Comparison of ENCODE assay signal across 20 cellular contexts in genomic region chr9:92712767-92713166, GRCh38. TPM values are rescaled to one million over a fixed set of nuclear protein-coding genes. Genes with fewer than 3 reads are reported as not detected.
DNase-seq lines count a peak whose midpoint lies in the region; ATAC-seq and TF ChIP-seq lines count a peak whose summit lies in the region.
"Had no signal": no experiment of that assay in that cellular context is flagged by ENCODE, and none has a peak within 500 bp of the region (broad histone marks: within the 10 kb centered on the region; RNA-seq: fewer than 3 reads in every experiment).

No MANE protein-coding gene starts in this region.

- TF ChIP-seq CTCF in CD4-positive, alpha-beta T cell (IDR thresholded peaks at IDR 0.05): no peak

- ATAC-seq in CD4-positive, alpha-beta T cell (ENCODE audit: poor library complexity): no peak
- no peak for ATAC-seq in activated CD8-positive, alpha-beta T cell treated with anti-CD3 and anti-CD28 coated beads, Interleukin-2, amount 10 ng/mL, durations not matched to agents 7 days and 5 days
- no peak for ATAC-seq in naive thymus-derived CD4-positive, alpha-beta T cell
- no peak for ATAC-seq in GM18498 (IDR thresholded peaks at IDR 0.05; ENCODE audit: unreplicated experiment)
- ATAC-seq: right lobe of liver, SK-N-SH treated with all-trans-retinoic acid at 6 μM for 48 hours had no signal

- H3K27me3 Mint-ChIP-seq in CD4-positive, alpha-beta T cell: no peaks in the 10 kb centered on the region
- no peaks in the 10 kb centered on the region for H3K27me3 Mint-ChIP-seq in activated CD8-positive, alpha-beta T cell treated with anti-CD3 and anti-CD28 coated beads, Interleukin-2, amount 10 ng/mL, durations not matched to agents 7 days and 5 days (ENCODE audit: low read depth)
- H3K27me3 Mint-ChIP-seq in naive thymus-derived CD4-positive, alpha-beta T cell: no peaks in the 10 kb centered on the region

- POLR2A ChIA-PET in CD4-positive, alpha-beta T cell (lab: Charles Lee): interaction anchor here (1.2 to 2.1 kb wide), 2 partner anchors 43 to 51 kb away, joined by 3 to 10 read pairs; partner anchors contain the start of genes BICD2 and IPPK
- POLR2A ChIA-PET in activated CD8-positive, alpha-beta T cell treated with anti-CD3 and anti-CD28 coated beads, Interleukin-2, amount 10 ng/mL, durations not matched to agents 7 days and 5 days (lab: Charles Lee): interaction anchor here (0.7 kb wide), 1 partner anchor 251 kb away, joined by 3 read pairs; no protein-coding TSS in a partner anchor
- POLR2A ChIA-PET in naive thymus-derived CD4-positive, alpha-beta T cell (lab: Charles Lee): interaction anchor here (1.1 to 1.8 kb wide), 2 partner anchors 43 to 51 kb away, joined by 4 to 6 read pairs; partner anchors contain the start of gene IPPK

- DNase-seq in AG08396 (ENCODE audit: low spot score) (peak; percentile 4), DMS153 treated with DMSO at 0.1 percent for 48 hours (lab: John Stamatoyannopoulos, UW; ENCODE audit: unreplicated experiment) (no peak), SJCRH30 (no peak)
- no peak for DNase-seq in CD4-positive, alpha-beta T cell
- peak; percentile 12 for DNase-seq in activated CD8-positive, alpha-beta T cell treated with anti-CD3 and anti-CD28 coated beads, Interleukin-2, amount 10 ng/mL, durations not matched to agents 7 days and 5 days
- no peak for DNase-seq in naive thymus-derived CD4-positive, alpha-beta T cell
- DNase-seq: activated CD4-positive, alpha-beta T cell treated with anti-CD3 and anti-CD28 coated beads, Interleukin-2, amount 50 U/mL, for 4 hours; amniotic stem cell; effector CD4-positive, alpha-beta T cell; EL; kidney; MV-4-11; NCI-H446 treated with DMSO at 0.1 percent for 48 hours; OCI-M1; right lobe of liver; stimulated activated CD4-positive, alpha-beta T cell treated with anti-CD3 and anti-CD28 coated beads, Interleukin-4, amount 100 ng/mL, for 4 hours; stimulated activated naive CD4-positive, alpha-beta T cell treated with Interleukin-2 at 50 U/mL for 16 hours had no signal

- H3K4me1 Mint-ChIP-seq in CD4-positive, alpha-beta T cell (ENCODE audit: low read depth): peaks cover 28% of the 10 kb centered on the region
- H3K4me1 Mint-ChIP-seq in activated CD8-positive, alpha-beta T cell treated with anti-CD3 and anti-CD28 coated beads, Interleukin-2, amount 10 ng/mL, durations not matched to agents 7 days and 5 days (ENCODE audit: low read depth): peaks cover 24% of the 10 kb centered on the region
- peaks cover 16 to 33% (median 22%) of the 10 kb centered on the region in 7 donors for H3K4me1 Mint-ChIP-seq in naive thymus-derived CD4-positive, alpha-beta T cell

- intact Hi-C loops in CD4-positive, alpha-beta T cell (cut with DNase I, micrococcal nuclease): no loop called here
- intact Hi-C loops in naive thymus-derived CD4-positive, alpha-beta T cell (cut with micrococcal nuclease): no loop called here

- H3K4me3 Mint-ChIP-seq in CD4-positive, alpha-beta T cell: no peak overlapping the region
- H3K4me3 Mint-ChIP-seq in activated CD8-positive, alpha-beta T cell treated with anti-CD3 and anti-CD28 coated beads, Interleukin-2, amount 10 ng/mL, durations not matched to agents 7 days and 5 days: no peak overlapping the region
- H3K4me3 Mint-ChIP-seq in naive thymus-derived CD4-positive, alpha-beta T cell: peak overlapping the region in 2 of 10 donors; percentile 37 to 77

- no peak overlapping the region for H3K4me3 ChIP-seq in naive thymus-derived CD4-positive, alpha-beta T cell (ENCODE audit: low read length)
- no peak overlapping the region for H3K4me3 ChIP-seq in SJCRH30
- H3K4me3 ChIP-seq: right lobe of liver, thoracic aorta had no signal

- no peaks in the 10 kb centered on the region for H3K9me3 Mint-ChIP-seq in CD4-positive, alpha-beta T cell
- no peaks in the 10 kb centered on the region for H3K9me3 Mint-ChIP-seq in activated CD8-positive, alpha-beta T cell treated with anti-CD3 and anti-CD28 coated beads, Interleukin-2, amount 10 ng/mL, durations not matched to agents 7 days and 5 days (ENCODE audit: insufficient read depth)
- no peaks in the 10 kb centered on the region for H3K9me3 Mint-ChIP-seq in naive thymus-derived CD4-positive, alpha-beta T cell

- H3K36me3 Mint-ChIP-seq in CD4-positive, alpha-beta T cell (ENCODE audit: low read depth): peaks cover 81% of the 10 kb centered on the region
- H3K36me3 Mint-ChIP-seq in activated CD8-positive, alpha-beta T cell treated with anti-CD3 and anti-CD28 coated beads, Interleukin-2, amount 10 ng/mL, durations not matched to agents 7 days and 5 days (ENCODE audit: low read depth): peaks cover 45% of the 10 kb centered on the region
- H3K36me3 Mint-ChIP-seq in naive thymus-derived CD4-positive, alpha-beta T cell: peaks cover 0 to 49% (median 22%) of the 10 kb centered on the region in 5 donors

- H3K27ac Mint-ChIP-seq in CD4-positive, alpha-beta T cell: peak overlapping the region; percentile 82
- peak overlapping the region; percentile 52 for H3K27ac Mint-ChIP-seq in activated CD8-positive, alpha-beta T cell treated with anti-CD3 and anti-CD28 coated beads, Interleukin-2, amount 10 ng/mL, durations not matched to agents 7 days and 5 days
- H3K27ac Mint-ChIP-seq in naive thymus-derived CD4-positive, alpha-beta T cell: peak overlapping the region; percentile 49 to 95 (median 92)

- CTCF ChIA-PET in CD4-positive, alpha-beta T cell (lab: Charles Lee): no interaction called here
- CTCF ChIA-PET in activated CD8-positive, alpha-beta T cell treated with anti-CD3 and anti-CD28 coated beads, Interleukin-2, amount 10 ng/mL, durations not matched to agents 7 days and 5 days (lab: Charles Lee): interaction anchor here (1.5 to 8.1 kb wide), 2 partner anchors 52 to 77 kb away, joined by 3 to 90 read pairs; no protein-coding TSS in a partner anchor
- CTCF ChIA-PET in naive thymus-derived CD4-positive, alpha-beta T cell (lab: Charles Lee): interaction anchor here (0.6 kb wide), 1 partner anchor 49 kb away, joined by 3 read pairs; no protein-coding TSS in a partner anchor

- peak overlapping the region; percentile 57 for H3K27ac ChIP-seq in CD4-positive, alpha-beta T cell (ENCODE audit: low read depth, low read length)
- no peak overlapping the region for H3K27ac ChIP-seq in naive thymus-derived CD4-positive, alpha-beta T cell (ENCODE audit: low read depth, low read length)
- no peak overlapping the region for H3K27ac ChIP-seq in SJCRH30
- H3K27ac ChIP-seq: right lobe of liver, thoracic aorta had no signal

- H3K9me3 ChIP-seq in CD4-positive, alpha-beta T cell (ENCODE audit: control insufficient read depth, low read length): no peaks in the 10 kb centered on the region
- H3K9me3 ChIP-seq in naive thymus-derived CD4-positive, alpha-beta T cell (ENCODE audit: control insufficient read depth in 2 of 3, low read length in 3 of 3): no peaks in the 10 kb centered on the region
- H3K9me3 ChIP-seq in SJCRH30 (replicated peaks): no peaks in the 10 kb centered on the region
- H3K9me3 ChIP-seq: right lobe of liver, thoracic aorta had no signal

- H3K4me1 ChIP-seq in naive thymus-derived CD4-positive, alpha-beta T cell (ENCODE audit: control insufficient read depth in 2 of 2, insufficient read depth in 2 of 2, low read length in 2 of 2): peaks cover 14 to 23% of the 10 kb centered on the region in 2 donors
- H3K4me1 ChIP-seq in SJCRH30: no peaks in the 10 kb centered on the region
- H3K4me1 ChIP-seq: right lobe of liver had no signal

- H3K36me3 ChIP-seq in naive thymus-derived CD4-positive, alpha-beta T cell (ENCODE audit: control insufficient read depth in 2 of 3, insufficient read depth in 3 of 3, low read length in 3 of 3): peaks cover 0 to 55% (median 10%) of the 10 kb centered on the region in 3 experiments
- H3K36me3 ChIP-seq in SJCRH30: peaks cover 65% of the 10 kb centered on the region

- no peaks in the 10 kb centered on the region for H3K27me3 ChIP-seq in CD4-positive, alpha-beta T cell (ENCODE audit: control insufficient read depth, insufficient read depth, low read length)
- no peaks in the 10 kb centered on the region for H3K27me3 ChIP-seq in naive thymus-derived CD4-positive, alpha-beta T cell (ENCODE audit: control insufficient read depth in 2 of 2, insufficient read depth in 2 of 2, low read length in 2 of 2)
- H3K27me3 ChIP-seq in SJCRH30: no peaks in the 10 kb centered on the region
- H3K27me3 ChIP-seq: right lobe of liver had no signal

RNA-seq across cellular contexts. Expression of gene IPPK, which starts 42.8 kb away (rescaled TPM):
- total RNA-seq in CD4-positive, alpha-beta T cell: 1 to 10 TPM; 4.0 to 4.4 TPM
- 1 to 10 TPM; 8.7 to 9.7 TPM for total RNA-seq in activated CD8-positive, alpha-beta T cell treated with anti-CD3 and anti-CD28 coated beads, Interleukin-2, amount 10 ng/mL, durations not matched to agents 7 days and 5 days
- total RNA-seq in naive thymus-derived CD4-positive, alpha-beta T cell: 10 to 100 TPM in 1 of 5 experiments, 1 to 10 TPM in 4; 5.9 to 12.8 (median 7.4) TPM
- polyA plus RNA-seq in naive thymus-derived CD4-positive, alpha-beta T cell: 1 to 10 TPM; 2.8 to 9.8 TPM
- total RNA-seq in SJCRH30 (2014; rRNA removed; shearing (Covaris generic)): 15.8 and 16.7 TPM in 2 replicates

RNA-seq across cellular contexts. Expression of gene BICD2, which starts 51.9 kb away (rescaled TPM):
- 10 to 100 TPM; 14.1 to 14.9 TPM for total RNA-seq in CD4-positive, alpha-beta T cell
- 10 to 100 TPM; 31.9 to 32.5 TPM for total RNA-seq in activated CD8-positive, alpha-beta T cell treated with anti-CD3 and anti-CD28 coated beads, Interleukin-2, amount 10 ng/mL, durations not matched to agents 7 days and 5 days
- total RNA-seq in naive thymus-derived CD4-positive, alpha-beta T cell: 10 to 100 TPM; 20.2 to 28.8 (median 28.0) TPM
- polyA plus RNA-seq in naive thymus-derived CD4-positive, alpha-beta T cell: 10 to 100 TPM in 1 of 2 donors, 1 to 10 TPM in 1; 7.4 to 20.8 TPM
- 64.6 and 65.1 TPM in 2 replicates for total RNA-seq in SJCRH30 (2014; rRNA removed; shearing (Covaris generic))

Comparison
In these comparisons a context has a peak if more than half of its experiments do, and no peak if none do; other contexts are left out.
1. DNase-seq: peak in AG08396 (single experiment) and activated CD8-positive, alpha-beta T cell treated with anti-CD3 and anti-CD28 coated beads, Interleukin-2, amount 10 ng/mL, durations not matched to agents 7 days and 5 days (single experiment); none in CD4-positive, alpha-beta T cell (0 of 10), naive thymus-derived CD4-positive, alpha-beta T cell (0 of 9), DMS153 treated with DMSO at 0.1 percent for 48 hours (single experiment) and SJCRH30 (0 of 2).
2. Peak in every context shown above with its lines, with median percentiles within 50 percentile points of each other: H3K27ac Mint-ChIP-seq.